Comparison of ENCODE assay signal across 12 cellular contexts in genomic region chr11:3161309-3161708, GRCh38. TPM values are rescaled to one million over a fixed set of nuclear protein-coding genes. Genes with fewer than 3 reads are reported as not detected.
DNase-seq lines count a peak whose midpoint lies in the region; ATAC-seq and TF ChIP-seq lines count a peak whose summit lies in the region.
"Had no signal": no experiment of that assay in that cellular context is flagged by ENCODE, and none has a peak within 500 bp of the region (broad histone marks: within the 10 kb centered on the region; RNA-seq: fewer than 3 reads in every experiment).

No MANE protein-coding gene starts in this region.

- H3K9ac ChIP-seq in smooth muscle cell (ENCODE audit: low read depth), result no peak overlapping the region

- H3K4me1 Mint-ChIP-seq in GM23338, result peaks cover 54% of the 10 kb centered on the region
- peaks cover 57% of the 10 kb centered on the region for H3K4me1 Mint-ChIP-seq in central memory CD8-positive, alpha-beta T cell
- peaks cover 9% of the 10 kb centered on the region for H3K4me1 Mint-ChIP-seq in activated T-helper 17 cell treated with anti-CD3 and anti-CD28 coated beads, Interleukin-2, amount 50 U/mL, for 72 hours

- H4K20me1 ChIP-seq in GM23338 (replicated peaks; ENCODE audit: insufficient read depth) (no peaks in the 10 kb centered on the region), smooth muscle cell (ENCODE audit: low read depth) (peaks cover 80% of the 10 kb centered on the region)

- H3K27me3 ChIP-seq in GM23338 (ENCODE audit: insufficient read depth) (peaks cover 36% of the 10 kb centered on the region), left lung (no peaks in the 10 kb centered on the region), smooth muscle cell (ENCODE audit: low read depth) (no peaks in the 10 kb centered on the region), testis (no peaks in the 10 kb centered on the region)
- H3K27me3 ChIP-seq: thyroid gland had no signal

- in situ Hi-C loops in GM13976 (cut with MboI; ENCODE audit: low sequenced_read_pairs, unreplicated experiment), result no loop called here

- H3K27ac ChIP-seq in GM23338 (ENCODE audit: low read depth) (no peak overlapping the region), left lung (peak overlapping the region; percentile 55 to 60), smooth muscle cell (ENCODE audit: low read depth) (peak overlapping the region; percentile 43), testis (no peak overlapping the region)

- peak overlapping the region; percentile 76; the same call in 2 of the 3 replicates for H3K4me3 Mint-ChIP-seq in GM23338
- peak overlapping the region; percentile 38 for H3K4me3 Mint-ChIP-seq in central memory CD8-positive, alpha-beta T cell
- H3K4me3 Mint-ChIP-seq in activated T-helper 17 cell treated with anti-CD3 and anti-CD28 coated beads, Interleukin-2, amount 50 U/mL, for 72 hours, result no peak overlapping the region

- TF ChIP-seq CTCF in GM23338 (conservative IDR thresholded peaks at IDR 0.05; ENCODE audit: low read depth in 2 of 2) (no peak), left lung (IDR thresholded peaks at IDR 0.05) (no peak), smooth muscle cell (IDR thresholded peaks at IDR 0.05; ENCODE audit: borderline replicate concordance, insufficient read depth, poor library complexity, severe bottlenecking) (no peak), testis (IDR thresholded peaks at IDR 0.05) (no peak), GM13976 (IDR thresholded peaks at IDR 0.05; ENCODE audit: borderline replicate concordance, control extremely low read depth, extremely low read depth, insufficient read depth, missing control alignments) (no peak)

- H3K36me3 Mint-ChIP-seq in GM23338 (ENCODE audit: low read depth), result no peaks in the 10 kb centered on the region; the same call in 2 of the 3 replicates
- peaks cover 5% of the 10 kb centered on the region for H3K36me3 Mint-ChIP-seq in central memory CD8-positive, alpha-beta T cell (ENCODE audit: insufficient read depth)
- H3K36me3 Mint-ChIP-seq in activated T-helper 17 cell treated with anti-CD3 and anti-CD28 coated beads, Interleukin-2, amount 50 U/mL, for 72 hours (ENCODE audit: low read depth), result no peaks in the 10 kb centered on the region

- H3K4me2 ChIP-seq in GM23338 (peak overlapping the region; percentile 93), smooth muscle cell (peak overlapping the region; percentile 98)

- 0 out of 2 replicates have a peak, but pooled peaks cover 2% of the 10 kb centered on the region for H3F3A ChIP-seq in GM23338 (replicated peaks; ENCODE audit: low read depth)
- H3F3A ChIP-seq in smooth muscle cell (ENCODE audit: low read depth), result peaks cover 3% of the 10 kb centered on the region

- H3K9me2 ChIP-seq in GM23338 (ENCODE audit: insufficient read depth), result no peaks in the 10 kb centered on the region

- H2AFZ ChIP-seq in GM23338 (no peak overlapping the region; the same call in 1 of the 2 replicates), smooth muscle cell (ENCODE audit: low read depth) (no peak overlapping the region)

- intact Hi-C loops in left lung (cut with DNase I), result no loop called here
- intact Hi-C loops in testis (cut with DNase I; ENCODE audit: low total_unique reads), result no loop called here

- no peaks in the 10 kb centered on the region for H3K9me3 Mint-ChIP-seq in GM23338
- no peaks in the 10 kb centered on the region for H3K9me3 Mint-ChIP-seq in central memory CD8-positive, alpha-beta T cell
- no peaks in the 10 kb centered on the region for H3K9me3 Mint-ChIP-seq in activated T-helper 17 cell treated with anti-CD3 and anti-CD28 coated beads, Interleukin-2, amount 50 U/mL, for 72 hours

- no peak for DNase-seq in GM23338 (ENCODE audit: low spot score)
- DNase-seq in central memory CD8-positive, alpha-beta T cell (ENCODE audit: low spot score in 2 of 2), result no peak
- peak; percentile 32 to 65 for DNase-seq in left lung
- no peak for DNase-seq in smooth muscle cell (lab: John Stamatoyannopoulos, UW; ENCODE audit: unreplicated experiment)
- DNase-seq in testis, result no peak
- no peak for DNase-seq in GM13976 (ENCODE audit: low spot score)
- no peak for DNase-seq in anterior cingulate cortex (lab: John Stamatoyannopoulos, UW)
- DNase-seq: Caco-2, NCI-H2171 treated with DMSO at 0.1 percent for 48 hours had no signal

- H3K79me2 ChIP-seq in GM23338 (replicated peaks; ENCODE audit: insufficient read depth) (no peaks in the 10 kb centered on the region), smooth muscle cell (ENCODE audit: low read depth) (peaks cover 76% of the 10 kb centered on the region)

- H3K9me3 ChIP-seq in left lung (no peaks in the 10 kb centered on the region), smooth muscle cell (replicated peaks; ENCODE audit: low read depth) (no peaks in the 10 kb centered on the region), testis (no peaks in the 10 kb centered on the region)
- H3K9me3 ChIP-seq: Caco-2, HAP-1, thyroid gland had no signal

- no peak for TF ChIP-seq POLR2A in testis (IDR thresholded peaks at IDR 0.05)

- H3K4me1 ChIP-seq in GM23338 (ENCODE audit: insufficient read depth) (peaks cover 18% of the 10 kb centered on the region; the same call in 1 of the 2 replicates), left lung (peaks cover 20 to 92% of the 10 kb centered on the region in 2 donors), smooth muscle cell (ENCODE audit: low read depth) (peaks cover 36% of the 10 kb centered on the region), testis (peaks cover 22% of the 10 kb centered on the region)
- H3K4me1 ChIP-seq: Caco-2 had no signal

- H3K4me3 ChIP-seq in GM23338 (peak overlapping the region; percentile 72), left lung (peak overlapping the region in 1 of 2 donors; percentile 45), smooth muscle cell (peak overlapping the region; percentile 64), testis (no peak overlapping the region)
- H3K4me3 ChIP-seq: HAP-1 had no signal

- no peak overlapping the region for H3K27ac Mint-ChIP-seq in GM23338
- H3K27ac Mint-ChIP-seq in central memory CD8-positive, alpha-beta T cell (ENCODE audit: low read depth), result no peak overlapping the region
- H3K27ac Mint-ChIP-seq in activated T-helper 17 cell treated with anti-CD3 and anti-CD28 coated beads, Interleukin-2, amount 50 U/mL, for 72 hours, result no peak overlapping the region

- H3K36me3 ChIP-seq in GM23338 (ENCODE audit: insufficient read depth) (no peaks in the 10 kb centered on the region), left lung (no peaks in the 10 kb centered on the region), smooth muscle cell (ENCODE audit: low read depth) (no peaks in the 10 kb centered on the region), testis (ENCODE audit: low read depth, missing control alignments) (no peaks in the 10 kb centered on the region)
- H3K36me3 ChIP-seq: HAP-1, thyroid gland had no signal

- peaks cover 28% of the 10 kb centered on the region for H3K27me3 Mint-ChIP-seq in GM23338 (ENCODE audit: insufficient read depth, low read depth, poor library complexity)
- H3K27me3 Mint-ChIP-seq in central memory CD8-positive, alpha-beta T cell, result peaks cover 31% of the 10 kb centered on the region
- H3K27me3 Mint-ChIP-seq in activated T-helper 17 cell treated with anti-CD3 and anti-CD28 coated beads, Interleukin-2, amount 50 U/mL, for 72 hours, result peaks cover 15% of the 10 kb centered on the region

- ATAC-seq in GM23338 (no peak), left lung (no peak)
- ATAC-seq in central memory CD8-positive, alpha-beta T cell (replicated peaks; ENCODE audit: extremely low read depth, poor library complexity, severe bottlenecking), result no peak
- ATAC-seq in activated T-helper 17 cell treated with anti-CD3 and anti-CD28 coated beads, Interleukin-2, amount 50 U/mL, for 72 hours (replicated peaks), result no peak

- WGBS in smooth muscle cell (ENCODE audit: low lambda C conversion rate), result 72% methylated on average over 14 of the region's 14 CpGs
- WGBS in testis, 2 donors, result 82 to 91% methylated on average over 14 of the region's 14 CpGs

TF ChIP-seq in GM23338, 12 proteins besides CTCF, POLR2A, EP300 and RAD21 (continues in another document):
- TF ChIP-seq ETS1 (IDR thresholded peaks at IDR 0.05), result no peak
- TF ChIP-seq ZNF114 (CRISPR knock-in tag; IDR thresholded peaks at IDR 0.05), result no peak
- no peak for TF ChIP-seq JUNB (IDR thresholded peaks at IDR 0.05; ENCODE audit: unreplicated experiment)
- no peak for TF ChIP-seq POLR2AphosphoS5 (IDR thresholded peaks at IDR 0.05; ENCODE audit: low read depth)

RNA-seq across cellular contexts. Expression of gene OSBPL5, which starts 3.8 kb away (rescaled TPM):
- 8.1 and 12.0 TPM in 2 replicates for total RNA-seq in GM23338 (2014; rRNA removed; shearing (Covaris generic))
- polyA plus RNA-seq in GM23338 (2016; fragmentation: Nextera tagmentation; extraction: Ambion mirVana), result 2.7 and 3.4 TPM in 2 replicates
- 10 to 100 TPM; 34.5 to 39.6 TPM for total RNA-seq in left lung
- 24.2 and 27.3 TPM in 2 replicates for total RNA-seq in smooth muscle cell
- 43.4 and 46.0 TPM in 2 replicates for polyA plus RNA-seq in smooth muscle cell
- 10 to 100 TPM; 13.2 to 18.1 TPM for total RNA-seq in testis
- 8.9 TPM for polyA plus RNA-seq in testis (ENCODE audit: insufficient read depth, low read depth, low replicate concordance)
- total RNA-seq in activated T-helper 17 cell treated with anti-CD3 and anti-CD28 coated beads, Interleukin-2, amount 50 U/mL, for 72 hours, result 1 to 10 TPM; 3.3 to 5.3 TPM

RNA-seq across cellular contexts. Expression of gene MRGPRG, which starts 57.3 kb away (rescaled TPM):
- not detected in 2 replicates for total RNA-seq in GM23338 (2014; rRNA removed; shearing (Covaris generic))
- polyA plus RNA-seq in GM23338 (2016; fragmentation: Nextera tagmentation; extraction: Ambion mirVana) (not detected in 2 replicates), smooth muscle cell (not detected in 2 replicates), testis (ENCODE audit: insufficient read depth, low read depth, low replicate concordance) (not detected)
- total RNA-seq in left lung (not detected), smooth muscle cell (not detected in 2 replicates), testis (under 1 TPM in 1 of 2 donors, not detected in 1; 0.50 TPM)
- not detected for total RNA-seq in activated T-helper 17 cell treated with anti-CD3 and anti-CD28 coated beads, Interleukin-2, amount 50 U/mL, for 72 hours
- total RNA-seq: Caco-2, thyroid gland had no signal

Comparison
In these comparisons a context has a peak if more than half of its experiments do, and no peak if none do; other contexts are left out.
1. DNase-seq: peak in left lung (2 of 2); none in GM23338 (single experiment), central memory CD8-positive, alpha-beta T cell (0 of 2), smooth muscle cell (single experiment), testis (single experiment), GM13976 (single experiment) and anterior cingulate cortex (0 of 58).
2. H3K27ac ChIP-seq: peak in left lung (2 of 2) and smooth muscle cell (single experiment); none in GM23338 (single experiment) and testis (0 of 2).
3. H3K4me3 ChIP-seq: peak in GM23338 (single experiment) and smooth muscle cell (single experiment); none in testis (0 of 2).